In the genomic region with DNA sequence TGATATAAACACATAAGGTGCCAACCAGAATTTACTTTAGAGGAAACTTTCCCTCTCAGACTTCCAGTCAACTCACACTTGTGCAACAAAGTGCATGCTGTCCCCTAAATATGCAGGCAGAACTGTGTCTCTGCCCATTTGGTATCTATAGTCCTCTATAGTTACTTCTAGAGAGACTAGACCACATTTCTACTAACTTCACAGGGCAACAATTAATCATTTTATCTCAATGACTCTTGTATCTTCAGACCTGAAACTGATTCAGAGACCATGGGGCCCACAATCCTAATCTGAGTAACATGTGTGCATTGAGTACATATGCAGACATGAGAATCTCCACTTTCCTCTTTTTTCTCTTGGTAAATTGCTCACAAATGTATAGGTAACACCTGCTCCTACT, we compare ENCODE assay signal across 23 cellular contexts.
A peak's percentile ranks its signal among the peaks of the same experiment; 100 is the strongest.
DNase-seq lines count a peak whose midpoint lies in the region; ATAC-seq and TF ChIP-seq lines count a peak whose summit lies in the region.
"Had no signal": no experiment of that assay in that cellular context is flagged by ENCODE, and none has a peak within 500 bp of the region (broad histone marks: within the 10 kb centered on the region; RNA-seq: fewer than 3 reads in every experiment).

No MANE protein-coding gene starts in this region.

- H3K36me3 Mint-ChIP-seq in activated T-cell treated with anti-CD3 and anti-CD28 coated beads, Interleukin-2, amount 50 U/mL, for 72 hours (ENCODE audit: insufficient read depth in 2 of 2): no peaks in the 10 kb centered on the region
- no peaks in the 10 kb centered on the region for H3K36me3 Mint-ChIP-seq in activated T-cell treated with anti-CD3 and anti-CD28 coated beads, Interleukin-2, amount 50 U/mL, for 24 hours (ENCODE audit: low read depth)
- no peaks in the 10 kb centered on the region for H3K36me3 Mint-ChIP-seq in activated T-helper 2 cell treated with anti-CD3 and anti-CD28 coated beads, Interferon-gamma antibody, Interleukin-2, Interleukin-4, amounts not matched to agents 10 μg/mL and 5 μg/mL and 100 μg/mL, durations not matched to agents 14 hours and 24 hours and 36 hours (ENCODE audit: low read depth)
- H3K36me3 Mint-ChIP-seq: CD4-positive, alpha-beta memory T cell had no signal

- H3K9me3 Mint-ChIP-seq in activated T-cell treated with anti-CD3 and anti-CD28 coated beads, Interleukin-2, amount 50 U/mL, for 72 hours: peaks cover 4% of the 10 kb centered on the region in 2 donors
- no peaks in the 10 kb centered on the region for H3K9me3 Mint-ChIP-seq in activated T-cell treated with anti-CD3 and anti-CD28 coated beads, Interleukin-2, amount 50 U/mL, for 24 hours
- peaks cover 42% of the 10 kb centered on the region for H3K9me3 Mint-ChIP-seq in activated T-helper 2 cell treated with anti-CD3 and anti-CD28 coated beads, Interferon-gamma antibody, Interleukin-2, Interleukin-4, amounts not matched to agents 10 μg/mL and 5 μg/mL and 100 μg/mL, durations not matched to agents 14 hours and 24 hours and 36 hours
- H3K9me3 Mint-ChIP-seq: CD4-positive, alpha-beta memory T cell had no signal

- no peaks in the 10 kb centered on the region for H3K9me3 ChIP-seq in OCI-LY1 (ENCODE audit: low read length)

- peak; percentile 85 to 94 for ATAC-seq in activated T-cell treated with anti-CD3 and anti-CD28 coated beads, Interleukin-2, amount 50 U/mL, for 72 hours (replicated peaks in 1 of 2)
- peak; percentile 40 for ATAC-seq in stimulated activated naive CD8-positive, alpha-beta T cell treated with anti-CD3 and anti-CD28 coated beads, Interleukin-15, Interleukin-2, amounts not matched to agents 100 U/mL and 50 U/mL, for 24 hours
- ATAC-seq: HepG2, K562, PC-3 had no signal

- H3K27ac Mint-ChIP-seq in activated T-cell treated with anti-CD3 and anti-CD28 coated beads, Interleukin-2, amount 50 U/mL, for 72 hours: peak overlapping the region; percentile 55
- H3K27ac Mint-ChIP-seq in activated T-cell treated with anti-CD3 and anti-CD28 coated beads, Interleukin-2, amount 50 U/mL, for 24 hours: no peak overlapping the region
- no peak overlapping the region for H3K27ac Mint-ChIP-seq in activated T-helper 2 cell treated with anti-CD3 and anti-CD28 coated beads, Interferon-gamma antibody, Interleukin-2, Interleukin-4, amounts not matched to agents 10 μg/mL and 5 μg/mL and 100 μg/mL, durations not matched to agents 14 hours and 24 hours and 36 hours
- H3K27ac Mint-ChIP-seq: CD4-positive, alpha-beta memory T cell had no signal

- no peaks in the 10 kb centered on the region for H3F3A ChIP-seq in OCI-LY1 (ENCODE audit: insufficient read depth, low read length)

- H3K9ac ChIP-seq in OCI-LY1 (ENCODE audit: low read length): no peak overlapping the region
- H3K9ac ChIP-seq: BLaER1 treated with 17β-estradiol and CSF1 and Interleukin-3, amounts not matched to agents 10 nM and 100 nM had no signal

- no peaks in the 10 kb centered on the region for H3K27me3 ChIP-seq in OCI-LY1 (ENCODE audit: insufficient read depth, low read length)
- H3K27me3 ChIP-seq: BLaER1 treated with 17β-estradiol and CSF1 and Interleukin-3, amounts not matched to agents 10 nM and 100 nM had no signal

- TF ChIP-seq CTCF in OCI-LY1 (IDR thresholded peaks at IDR 0.05; ENCODE audit: low read length): no peak

- H3K36me3 ChIP-seq in OCI-LY1 (ENCODE audit: insufficient read depth, low read length): no peaks in the 10 kb centered on the region
- H3K36me3 ChIP-seq: BLaER1 treated with 17β-estradiol and CSF1 and Interleukin-3, amounts not matched to agents 10 nM and 100 nM had no signal

- H3K4me1 Mint-ChIP-seq in activated T-cell treated with anti-CD3 and anti-CD28 coated beads, Interleukin-2, amount 50 U/mL, for 72 hours (ENCODE audit: low read depth): peaks cover 13% of the 10 kb centered on the region
- H3K4me1 Mint-ChIP-seq in activated T-cell treated with anti-CD3 and anti-CD28 coated beads, Interleukin-2, amount 50 U/mL, for 24 hours (ENCODE audit: low read depth): peaks cover 8% of the 10 kb centered on the region
- no peaks in the 10 kb centered on the region for H3K4me1 Mint-ChIP-seq in activated T-helper 2 cell treated with anti-CD3 and anti-CD28 coated beads, Interferon-gamma antibody, Interleukin-2, Interleukin-4, amounts not matched to agents 10 μg/mL and 5 μg/mL and 100 μg/mL, durations not matched to agents 14 hours and 24 hours and 36 hours (ENCODE audit: low read depth)

- no peaks in the 10 kb centered on the region for H4K20me1 ChIP-seq in OCI-LY1 (ENCODE audit: insufficient read depth, low read length)
- H4K20me1 ChIP-seq: BLaER1 treated with 17β-estradiol and CSF1 and Interleukin-3, amounts not matched to agents 10 nM and 100 nM had no signal

- no peak overlapping the region for H3K4me2 ChIP-seq in OCI-LY1 (ENCODE audit: low read length)
- H3K4me2 ChIP-seq: BLaER1 treated with 17β-estradiol and CSF1 and Interleukin-3, amounts not matched to agents 10 nM and 100 nM had no signal

- H3K4me3 Mint-ChIP-seq in activated T-cell treated with anti-CD3 and anti-CD28 coated beads, Interleukin-2, amount 50 U/mL, for 72 hours: no peak overlapping the region
- no peak overlapping the region for H3K4me3 Mint-ChIP-seq in activated T-cell treated with anti-CD3 and anti-CD28 coated beads, Interleukin-2, amount 50 U/mL, for 24 hours
- no peak overlapping the region for H3K4me3 Mint-ChIP-seq in activated T-helper 2 cell treated with anti-CD3 and anti-CD28 coated beads, Interferon-gamma antibody, Interleukin-2, Interleukin-4, amounts not matched to agents 10 μg/mL and 5 μg/mL and 100 μg/mL, durations not matched to agents 14 hours and 24 hours and 36 hours (ENCODE audit: low read depth)
- H3K4me3 Mint-ChIP-seq: CD4-positive, alpha-beta memory T cell had no signal

- intact Hi-C loops in activated T-helper 2 cell treated with anti-CD3 and anti-CD28 coated beads, Interferon-gamma antibody, Interleukin-2, Interleukin-4, amounts not matched to agents 10 μg/mL and 5 μg/mL and 100 μg/mL, durations not matched to agents 14 hours and 24 hours and 36 hours (cut with micrococcal nuclease): no loop called here

- peak; percentile 24 for DNase-seq in NCI-H1105 treated with DMSO at 0.1 percent for 48 hours (lab: John Stamatoyannopoulos, UW)
- no peak for DNase-seq in NCI-H1105 (lab: John Stamatoyannopoulos, UW)
- DNase-seq in activated T-cell treated with anti-CD3 and anti-CD28 coated beads, Interleukin-2, amount 50 U/mL, for 72 hours: peak; percentile 2 to 30
- DNase-seq in activated T-cell treated with anti-CD3 and anti-CD28 coated beads, Interleukin-2, amount 50 U/mL, for 24 hours: no peak
- DNase-seq in stimulated activated naive CD8-positive, alpha-beta T cell treated with anti-CD3 and anti-CD28 coated beads, Interleukin-15, Interleukin-2, amounts not matched to agents 100 U/mL and 50 U/mL, for 24 hours: no peak
- no peak for DNase-seq in activated T-helper 2 cell treated with anti-CD3 and anti-CD28 coated beads, Interferon-gamma antibody, Interleukin-2, Interleukin-4, amounts not matched to agents 10 μg/mL and 5 μg/mL and 100 μg/mL, durations not matched to agents 14 hours and 24 hours and 36 hours (ENCODE audit: low spot score)
- DNase-seq: 8988T; CD4-positive, alpha-beta memory T cell; GOT3; HCEC 1CT; MM.1S; NCI-H1048; NCI-H2029 treated with DMSO at 0.1 percent for 48 hours; NCI-H2171; NCI-H345; NCI-H524; PC-3; SHP77 had no signal

- H3K27me3 Mint-ChIP-seq in activated T-cell treated with anti-CD3 and anti-CD28 coated beads, Interleukin-2, amount 50 U/mL, for 72 hours (ENCODE audit: low read depth): no peaks in the 10 kb centered on the region
- H3K27me3 Mint-ChIP-seq in activated T-cell treated with anti-CD3 and anti-CD28 coated beads, Interleukin-2, amount 50 U/mL, for 24 hours: no peaks in the 10 kb centered on the region
- no peaks in the 10 kb centered on the region for H3K27me3 Mint-ChIP-seq in activated T-helper 2 cell treated with anti-CD3 and anti-CD28 coated beads, Interferon-gamma antibody, Interleukin-2, Interleukin-4, amounts not matched to agents 10 μg/mL and 5 μg/mL and 100 μg/mL, durations not matched to agents 14 hours and 24 hours and 36 hours (ENCODE audit: low read depth)
- H3K27me3 Mint-ChIP-seq: CD4-positive, alpha-beta memory T cell had no signal

- H3K9me2 ChIP-seq in OCI-LY1 (ENCODE audit: low read depth, low read length): no peaks in the 10 kb centered on the region

- no peaks in the 10 kb centered on the region for H3K79me2 ChIP-seq in OCI-LY1 (ENCODE audit: insufficient read depth, low read length)

- no peak overlapping the region for H3K4me3 ChIP-seq in OCI-LY1 (ENCODE audit: low read depth, low read length, poor library complexity, severe bottlenecking)
- H3K4me3 ChIP-seq: BLaER1 treated with 17β-estradiol and CSF1 and Interleukin-3, amounts not matched to agents 10 nM and 100 nM; K562 had no signal

- peaks cover 31% of the 10 kb centered on the region for H3K4me1 ChIP-seq in OCI-LY1 (ENCODE audit: insufficient read depth, low read length, severe bottlenecking)
- H3K4me1 ChIP-seq: BLaER1 treated with 17β-estradiol and CSF1 and Interleukin-3, amounts not matched to agents 10 nM and 100 nM had no signal

- no peak overlapping the region for H2AFZ ChIP-seq in OCI-LY1 (ENCODE audit: low read length)

- peak overlapping the region; percentile 82 for H3K27ac ChIP-seq in OCI-LY1 (ENCODE audit: low read depth, low read length, poor library complexity, severe bottlenecking)
- H3K27ac ChIP-seq: BLaER1 treated with 17β-estradiol and CSF1 and Interleukin-3, amounts not matched to agents 10 nM and 100 nM; HL-60 had no signal

Comparison
In these comparisons a context has a peak if more than half of its experiments do, and no peak if none do; other contexts are left out.
1. DNase-seq: peak in NCI-H1105 treated with DMSO at 0.1 percent for 48 hours (single experiment) and activated T-cell treated with anti-CD3 and anti-CD28 coated beads, Interleukin-2, amount 50 U/mL, for 72 hours (2 of 2); none in NCI-H1105 (single experiment), activated T-cell treated with anti-CD3 and anti-CD28 coated beads, Interleukin-2, amount 50 U/mL, for 24 hours (single experiment), stimulated activated naive CD8-positive, alpha-beta T cell treated with anti-CD3 and anti-CD28 coated beads, Interleukin-15, Interleukin-2, amounts not matched to agents 100 U/mL and 50 U/mL, for 24 hours (single experiment) and activated T-helper 2 cell treated with anti-CD3 and anti-CD28 coated beads, Interferon-gamma antibody, Interleukin-2, Interleukin-4, amounts not matched to agents 10 μg/mL and 5 μg/mL and 100 μg/mL, durations not matched to agents 14 hours and 24 hours and 36 hours (single experiment).